Comparison of ENCODE assay signal across 41 cellular contexts in the genomic region with DNA sequence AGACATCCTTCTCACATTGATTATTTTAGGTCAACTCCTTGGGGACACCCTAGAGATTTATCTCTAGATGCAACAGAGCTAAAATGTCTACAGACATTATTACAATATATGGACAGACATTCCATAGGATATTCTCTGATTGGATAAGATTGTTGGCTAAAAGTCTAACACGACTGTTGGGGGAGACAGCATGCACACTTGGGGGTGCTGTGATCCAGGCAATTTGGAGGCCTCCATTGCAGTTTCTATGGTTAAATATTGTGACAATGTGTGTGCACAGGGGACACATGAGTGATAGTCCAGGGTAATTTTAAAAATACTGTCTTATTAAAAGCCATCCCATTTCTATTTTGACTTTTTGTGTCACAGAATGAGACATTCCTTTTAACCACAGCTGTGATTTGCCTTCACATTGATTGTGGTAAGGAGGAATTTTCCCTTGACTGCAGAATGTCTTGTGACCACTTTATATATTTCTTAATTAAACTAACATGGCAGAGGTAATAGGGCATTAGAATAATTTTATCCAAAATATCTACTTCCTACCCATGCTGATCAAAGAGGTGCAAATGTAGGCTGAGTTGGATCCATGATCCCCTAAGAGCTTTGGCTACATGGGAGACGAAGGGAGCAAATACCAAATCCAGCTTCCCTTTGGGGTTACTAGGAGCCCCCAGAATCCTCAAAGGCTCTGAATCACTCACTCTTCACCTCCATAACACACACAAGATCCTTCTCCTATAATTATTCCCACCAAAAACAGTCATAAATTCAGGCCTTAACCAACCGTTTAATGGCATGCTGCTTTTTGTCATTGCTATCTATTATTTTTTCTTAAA. TPM values are rescaled to one million over a fixed set of nuclear protein-coding genes. Genes with fewer than 3 reads are reported as not detected.
DNase-seq lines count a peak whose midpoint lies in the region; ATAC-seq, FAIRE-seq and TF ChIP-seq lines count a peak whose summit lies in the region.
"Had no signal": no experiment of that assay in that cellular context is flagged by ENCODE, and none has a peak within 500 bp of the region (broad histone marks: within the 10 kb centered on the region; RNA-seq: fewer than 3 reads in every experiment).

No MANE protein-coding gene starts in this region.

- TF ChIP-seq RAD21 in A549 (conservative IDR thresholded peaks at IDR 0.05 in 1 of 2, IDR thresholded peaks at IDR 0.05 in 1 of 2) (no peak), SK-N-SH (IDR thresholded peaks at IDR 0.05; ENCODE audit: low read length) (peak; percentile 19; the same call in 1 of the 2 replicates)

- no peak for TF ChIP-seq CTCF in A549 (IDR thresholded peaks at IDR 0.05)
- TF ChIP-seq CTCF in SK-N-SH (IDR thresholded peaks at IDR 0.05), result no peak
- TF ChIP-seq CTCF in tibial nerve (IDR thresholded peaks at IDR 0.05), result no peak

- H3K36me3 ChIP-seq in SK-N-SH (replicated peaks in 1 of 2; ENCODE audit: control insufficient read depth in 1 of 2, insufficient read depth in 2 of 2, low read length in 1 of 2) (peaks cover 0 to 14% of the 10 kb centered on the region in 2 experiments), tibial nerve (no peaks in the 10 kb centered on the region)
- H3K36me3 ChIP-seq: Peyer's patch, thoracic aorta, vagina had no signal

- H3K27me3 ChIP-seq in SK-N-SH (ENCODE audit: insufficient read depth), result no peaks in the 10 kb centered on the region
- no peaks in the 10 kb centered on the region for H3K27me3 ChIP-seq in tibial nerve
- H3K27me3 ChIP-seq: Peyer's patch, vagina had no signal

- no peak for TF ChIP-seq EP300 in A549 (IDR thresholded peaks at IDR 0.05)
- TF ChIP-seq EP300 in SK-N-SH (IDR thresholded peaks at IDR 0.05; ENCODE audit: borderline replicate concordance in 1 of 2, low read depth in 1 of 2, low read length in 1 of 2), result no peak
- no peak for TF ChIP-seq EP300 in tibial nerve (IDR thresholded peaks at IDR 0.05)

- TF ChIP-seq POLR2A in A549 (IDR thresholded peaks at IDR 0.05; ENCODE audit: low read length), result no peak
- no peak for TF ChIP-seq POLR2A in tibial nerve (IDR thresholded peaks at IDR 0.05)

- whole genome bisulfite sequencing in A549 (ENCODE audit: missing lambda C conversion rate), result 96% methylated on average over 3 of the region's 3 CpGs
- 96% methylated on average over 3 of the region's 3 CpGs for WGBS in SK-N-SH (ENCODE audit: low lambda C conversion rate)
- 84 to 86% methylated on average over 3 of the region's 3 CpGs for WGBS in tibial nerve, 2 donors

- no peak for DNase-seq in A549 (ENCODE audit: low read depth in 1 of 2, low spot score in 1 of 2)
- no peak for DNase-seq in SK-N-SH
- peak; percentile 4 for DNase-seq in dermis blood vessel endothelial cell
- no peak for DNase-seq in T-helper 17 cell
- DNase-seq in tibial nerve (ENCODE audit: low spot score in 2 of 2), result no peak
- DNase-seq: activated CD4-positive, alpha-beta T cell treated with anti-CD3 and anti-CD28 coated beads, Interleukin-2, amount 50 U/mL, for 1 hour; activated gamma-delta T cell treated with Interleukin-2 at 50 U/mL for 16 hours; activated naive CD8-positive, alpha-beta T cell treated with anti-CD3 and anti-CD28 coated beads, Interleukin-2, amount 10 ng/mL, durations not matched to agents 7 days and 5 days; activated T-cell treated with anti-CD3 and anti-CD28 coated beads, Interleukin-2, amount 50 U/mL, for 4 hours; AML-193; aorta; caudate nucleus; CD4-positive, alpha-beta T cell; foreskin fibroblast; GM23248; head of caudate nucleus; naive B cell; NCI-H1105 treated with DMSO at 0.1 percent for 48 hours; NCI-H2029; NCI-H524 treated with DMSO at 0.1 percent for 48 hours; NK-92 treated with Interleukin-12 subunit alpha and Interleukin-12 subunit beta, amount 100 ng/mL, for 24 hours; Peyer's patch; SIG-M5; stimulated activated CD4-positive, alpha-beta T cell treated with anti-CD3 and anti-CD28 coated beads, Interleukin-12 subunit alpha, Interleukin-12 subunit beta, amount 100 ng/mL, for 4 hours; stimulated activated CD4-positive, alpha-beta T cell treated with anti-CD3 and anti-CD28 coated beads, Interleukin-2, amount 100 ng/mL, for 48 hours; stimulated activated naive CD8-positive, alpha-beta T cell treated with anti-CD3 and anti-CD28 coated beads, Interleukin-15, amount 100 ng/mL, for 72 hours had no signal

- H2AFZ ChIP-seq in SK-N-SH (ENCODE audit: low read depth), result no peak overlapping the region
- H2AFZ ChIP-seq: GM23248 had no signal

- H3K36me3 Mint-ChIP-seq in T-helper 17 cell (ENCODE audit: low read depth), result peaks cover 1% of the 10 kb centered on the region
- H3K36me3 Mint-ChIP-seq: activated naive CD8-positive, alpha-beta T cell treated with anti-CD3 and anti-CD28 coated beads, Interleukin-2, amount 10 ng/mL, durations not matched to agents 7 days and 5 days had no signal

- H3K27ac ChIP-seq in A549 (no peak overlapping the region), SK-N-SH (ENCODE audit: low read depth in 2 of 2, low read length in 1 of 2) (no peak overlapping the region), tibial nerve (no peak overlapping the region)
- H3K27ac ChIP-seq: GM23248, Peyer's patch, thoracic aorta, vagina had no signal

- H3K4me3 Mint-ChIP-seq in T-helper 17 cell, result no peak overlapping the region
- H3K4me3 Mint-ChIP-seq: activated naive CD8-positive, alpha-beta T cell treated with anti-CD3 and anti-CD28 coated beads, Interleukin-2, amount 10 ng/mL, durations not matched to agents 7 days and 5 days; activated T-cell treated with anti-CD3 and anti-CD28 coated beads, Interleukin-2, amount 50 U/mL, for 4 hours; CD4-positive, alpha-beta T cell; mesothelial cell of epicardium; naive B cell; stimulated activated naive CD8-positive, alpha-beta T cell treated with anti-CD3 and anti-CD28 coated beads, Interleukin-15, amount 100 ng/mL, for 72 hours; WTC11 had no signal

- H3K4me1 ChIP-seq in A549, result peaks cover 22% of the 10 kb centered on the region
- H3K4me1 ChIP-seq in SK-N-SH (ENCODE audit: control insufficient read depth in 1 of 2, insufficient read depth in 2 of 2, low read depth in 1 of 2, low read length in 1 of 2), result no peaks in the 10 kb centered on the region; a peak in 1 of 4 replicates
- no peaks in the 10 kb centered on the region for H3K4me1 ChIP-seq in tibial nerve
- H3K4me1 ChIP-seq: Peyer's patch, vagina had no signal

- H3K27me3 Mint-ChIP-seq in T-helper 17 cell, result peaks cover 18% of the 10 kb centered on the region

- no peak overlapping the region for H3K9ac ChIP-seq in SK-N-SH
- H3K9ac ChIP-seq: GM23248 had no signal

- ATAC-seq in A549 (peak; percentile 62 to 68; a peak in 4 of 6 replicates), GM18867 (IDR thresholded peaks at IDR 0.05; ENCODE audit: unreplicated experiment) (peak; percentile 40), GM19035 (IDR thresholded peaks at IDR 0.05; ENCODE audit: unreplicated experiment) (no peak), T-helper 17 cell (no peak), GM19463 (IDR thresholded peaks at IDR 0.05; ENCODE audit: unreplicated experiment) (no peak)
- ATAC-seq: activated T-cell treated with anti-CD3 and anti-CD28 coated beads, Interleukin-2, amount 50 U/mL, for 4 hours; sciatic nerve; stimulated activated naive CD8-positive, alpha-beta T cell treated with anti-CD3 and anti-CD28 coated beads, Interleukin-15, amount 100 ng/mL, for 72 hours; WTC11 had no signal

- H3K4me2 ChIP-seq in A549 (no peak overlapping the region), SK-N-SH (no peak overlapping the region)

- H3K27ac Mint-ChIP-seq in T-helper 17 cell, result no peak overlapping the region
- H3K27ac Mint-ChIP-seq: activated naive CD8-positive, alpha-beta T cell treated with anti-CD3 and anti-CD28 coated beads, Interleukin-2, amount 10 ng/mL, durations not matched to agents 7 days and 5 days; CD4-positive, alpha-beta T cell; mesothelial cell of epicardium; stimulated activated naive CD8-positive, alpha-beta T cell treated with anti-CD3 and anti-CD28 coated beads, Interleukin-15, amount 100 ng/mL, for 72 hours; WTC11 had no signal

- H3K79me2 ChIP-seq in SK-N-SH (ENCODE audit: insufficient read depth), result no peaks in the 10 kb centered on the region

- POLR2A ChIA-PET in A549 (lab: Yijun Ruan, JAX) (interaction anchor here (1.3 kb wide), 1 partner anchor 38 kb away, joined by 4 read pairs; a partner anchor contains a TSS), SK-N-SH (lab: Yijun Ruan, JAX) (no interaction called here)

- H4K20me1 ChIP-seq in SK-N-SH (ENCODE audit: insufficient read depth), result no peaks in the 10 kb centered on the region

- H3K9me2 ChIP-seq in SK-N-SH, result 0 out of 2 replicates have a peak, but pooled peaks cover 3% of the 10 kb centered on the region

- CTCF ChIA-PET in A549 (lab: Yijun Ruan, JAX), result no interaction called here
- CTCF ChIA-PET in SK-N-SH (lab: Yijun Ruan, JAX), result interaction anchor here (0.7 to 1.2 kb wide), 3 partner anchors 12 to 280 kb away, joined by 3 read pairs; no protein-coding TSS in a partner anchor

- no peaks in the 10 kb centered on the region for H3K4me1 Mint-ChIP-seq in T-helper 17 cell
- H3K4me1 Mint-ChIP-seq: activated naive CD8-positive, alpha-beta T cell treated with anti-CD3 and anti-CD28 coated beads, Interleukin-2, amount 10 ng/mL, durations not matched to agents 7 days and 5 days; mesothelial cell of epicardium; stimulated activated naive CD8-positive, alpha-beta T cell treated with anti-CD3 and anti-CD28 coated beads, Interleukin-15, amount 100 ng/mL, for 72 hours; WTC11 had no signal

- peak; percentile 54 for FAIRE-seq in A549 (lab: Jason Lieb, UNC)
- FAIRE-seq: GM12891, keratinocyte had no signal

- no peaks in the 10 kb centered on the region for H3F3A ChIP-seq in SK-N-SH (replicated peaks; ENCODE audit: insufficient read depth)

- H3K4me3 ChIP-seq in A549 (no peak overlapping the region), SK-N-SH (ENCODE audit: low read depth in 2 of 2, low read length in 1 of 2) (no peak overlapping the region), tibial nerve (no peak overlapping the region)
- H3K4me3 ChIP-seq: GM23248, Peyer's patch, thoracic aorta, vagina had no signal

- H3K9me3 ChIP-seq in A549 (peaks cover 15% of the 10 kb centered on the region; the same call in 2 of the 3 replicates), SK-N-SH (no peaks in the 10 kb centered on the region; the same call in 1 of the 2 replicates), T-helper 17 cell (ENCODE audit: control insufficient read depth, low read length, poor library complexity, severe bottlenecking) (no peaks in the 10 kb centered on the region), tibial nerve (peaks cover 0 to 9% (median 4%) of the 10 kb centered on the region in 4 donors)
- H3K9me3 ChIP-seq: vagina had no signal

RNA-seq across cellular contexts. Expression of a gene that starts 7.3 kb away (rescaled TPM):
- 128 and 172 TPM in 2 replicates for polyA plus RNA-seq in A549 (2011; rRNA removed)
- polyA plus RNA-seq in A549 (2012; cell fraction: cytosol; rRNA removed), result 199 and 224 TPM in 2 replicates
- 139 and 305 TPM in 2 replicates for polyA plus RNA-seq in A549 (2012; cell fraction: nucleus; rRNA removed)
- 156 to 182 TPM (median 163 TPM) in 3 replicates for polyA plus RNA-seq in A549 (2017; fragmentation: RNase III; extraction: RNeasy Plus Mini Kit Qiagen cat#74134 plus additional on column Dnase treatment)
- 56.3 and 65.3 TPM in 2 replicates for polyA minus RNA-seq in A549 (2011; rRNA and poly(A)+ RNA removed)
- 16.9 and 17.7 TPM in 2 replicates for polyA plus RNA-seq in SK-N-SH (2012; rRNA removed)
- 14.4 and 15.5 TPM in 2 replicates for polyA plus RNA-seq in SK-N-SH (2012; cell fraction: cytosol; rRNA removed)
- 9.0 and 11.9 TPM in 2 replicates for polyA plus RNA-seq in SK-N-SH (2012; cell fraction: nucleus; rRNA removed)
- total RNA-seq in dermis blood vessel endothelial cell, result 112 and 152 TPM in 2 replicates
- total RNA-seq in T-helper 17 cell, result 1 to 10 TPM; 1.4 to 1.5 TPM
- total RNA-seq in tibial nerve, result 1 to 10 TPM in 2 of 4 donors, under 1 TPM in 1, not detected in 1; 0.44 to 4.0 (median 1.8) TPM
- total RNA-seq: activated naive CD8-positive, alpha-beta T cell treated with anti-CD3 and anti-CD28 coated beads, Interleukin-2, amount 10 ng/mL, durations not matched to agents 7 days and 5 days; CD4-positive, alpha-beta T cell; HT1080; MCF 10A had no signal

RNA-seq across cellular contexts. Expression of a gene that starts 23.1 kb away (rescaled TPM):
- not detected in 2 replicates for polyA plus RNA-seq in A549 (2011; rRNA removed)
- not detected in 2 replicates for polyA plus RNA-seq in A549 (2012; cell fraction: cytosol; rRNA removed)
- not detected in 2 replicates for polyA plus RNA-seq in A549 (2012; cell fraction: nucleus; rRNA removed)
- not detected in 3 replicates for polyA plus RNA-seq in A549 (2017; fragmentation: RNase III; extraction: RNeasy Plus Mini Kit Qiagen cat#74134 plus additional on column Dnase treatment)
- not detected in 2 replicates for polyA minus RNA-seq in A549 (2011; rRNA and poly(A)+ RNA removed)
- 0.15 TPM in 1 of 2 replicates, not detected in the other for polyA plus RNA-seq in SK-N-SH (2012; rRNA removed)
- 0.08 and 0.13 TPM in 2 replicates for polyA plus RNA-seq in SK-N-SH (2012; cell fraction: cytosol; rRNA removed)
- polyA plus RNA-seq in SK-N-SH (2012; cell fraction: nucleus; rRNA removed), result 0.07 and 0.31 TPM in 2 replicates
- total RNA-seq in dermis blood vessel endothelial cell, result not detected in 2 replicates
- not detected for total RNA-seq in T-helper 17 cell
- not detected for total RNA-seq in tibial nerve
- total RNA-seq: activated naive CD8-positive, alpha-beta T cell treated with anti-CD3 and anti-CD28 coated beads, Interleukin-2, amount 10 ng/mL, durations not matched to agents 7 days and 5 days; activated T-cell treated with anti-CD3 and anti-CD28 coated beads, Interleukin-2, amount 50 U/mL, for 4 hours; aorta; CD4-positive, alpha-beta T cell; GM23248; HT1080; liver; MCF 10A; mesothelial cell of epicardium; Peyer's patch; posterior vena cava; sciatic nerve; thoracic aorta; vagina had no signal
- polyA plus RNA-seq: aorta, esophagus, GM23248, keratinocyte, liver had no signal

RNA-seq across cellular contexts. Expression of a gene that starts 38.2 kb away (rescaled TPM):
- polyA plus RNA-seq in A549 (2011; rRNA removed) (23.4 and 31.1 TPM in 2 replicates), A549 (2017; fragmentation: RNase III; extraction: RNeasy Plus Mini Kit Qiagen cat#74134 plus additional on column Dnase treatment) (26.3 to 34.8 TPM (median 33.4 TPM) in 3 replicates), SK-N-SH (2012; rRNA removed) (9.8 and 11.5 TPM in 2 replicates)
- 11.2 and 11.5 TPM in 2 replicates for polyA plus RNA-seq in A549 (2012; cell fraction: cytosol; rRNA removed)
- 4.6 and 5.5 TPM in 2 replicates for polyA plus RNA-seq in A549 (2012; cell fraction: nucleus; rRNA removed)
- polyA minus RNA-seq in A549 (2011; rRNA and poly(A)+ RNA removed), result 5.6 and 6.9 TPM in 2 replicates
- 13.4 and 17.0 TPM in 2 replicates for polyA plus RNA-seq in SK-N-SH (2012; cell fraction: cytosol; rRNA removed)
- 4.4 and 4.7 TPM in 2 replicates for polyA plus RNA-seq in SK-N-SH (2012; cell fraction: nucleus; rRNA removed)
- total RNA-seq in dermis blood vessel endothelial cell (404 and 652 TPM in 2 replicates), T-helper 17 cell (10 to 100 TPM in 1 of 2 donors, under 1 TPM in 1; 0.85 to 24.5 TPM), tibial nerve (10 to 100 TPM; 15.3 to 24.3 (median 21.8) TPM)
- total RNA-seq: activated naive CD8-positive, alpha-beta T cell treated with anti-CD3 and anti-CD28 coated beads, Interleukin-2, amount 10 ng/mL, durations not matched to agents 7 days and 5 days; CD4-positive, alpha-beta T cell had no signal

Comparison
In these comparisons a context has a peak if more than half of its experiments do, and no peak if none do; other contexts are left out.
1. ATAC-seq: peak in A549 (2 of 2) and GM18867 (single experiment); none in GM19035 (single experiment), T-helper 17 cell (single experiment) and GM19463 (single experiment).
2. RNA of a gene that starts 7.3 kb away (total RNA-seq): 112 to 152 TPM in dermis blood vessel endothelial cell; 0.44 to 4.0 TPM in tibial nerve and 1.4 to 1.5 TPM in T-helper 17 cell; every median in the first group is over 10 times any median in the second.
3. RNA of a gene that starts 38.2 kb away (total RNA-seq): 404 to 652 TPM in dermis blood vessel endothelial cell; 0.85 to 24.5 TPM in T-helper 17 cell and 15.3 to 24.3 TPM in tibial nerve; every median in the first group is over 10 times any median in the second.